In genomic region chr13:99847318-99847750, GRCh38 we compare ENCODE assay signal across 10 cellular contexts.
"Had no signal": no experiment of that assay in that cellular context is flagged by ENCODE, and none has a peak within 500 bp of the region (broad histone marks: within the 10 kb centered on the region; RNA-seq: fewer than 3 reads in every experiment).

No MANE protein-coding gene starts in this region.

- DNase-seq: activated CD4-positive, alpha-beta memory T cell treated with anti-CD3 and anti-CD28 coated beads for 36 hours; activated gamma-delta T cell; activated naive CD8-positive, alpha-beta T cell treated with anti-CD3 and anti-CD28 coated beads for 36 hours; activated T-cell treated with anti-CD3 and anti-CD28 coated beads, Interleukin-2, amount 50 U/mL, for 48 hours; hypothalamus; kidney glomerular epithelial cell; ovary; stimulated activated CD4-positive, alpha-beta T cell treated with anti-CD3 and anti-CD28 coated beads, Interleukin-4, amount 100 ng/mL, for 1 hour; stimulated activated CD8-positive, alpha-beta memory T cell treated with anti-CD3 and anti-CD28 coated beads, Interleukin-4, amount 100 ng/mL, for 48 hours; upper lobe of right lung had no signal
